15 cellular contexts compared by ENCODE assay signal in genomic region chr11:44256673-44257291, GRCh38. TPM values are rescaled to one million over a fixed set of nuclear protein-coding genes. Genes with fewer than 3 reads are reported as not detected.
DNase-seq lines count a peak whose midpoint lies in the region; ATAC-seq and TF ChIP-seq lines count a peak whose summit lies in the region.
"Had no signal": no experiment of that assay in that cellular context is flagged by ENCODE, and none has a peak within 500 bp of the region (broad histone marks: within the 10 kb centered on the region; RNA-seq: fewer than 3 reads in every experiment).

No MANE protein-coding gene starts in this region.

- no peak for TF ChIP-seq POLR2A in ovary (IDR thresholded peaks at IDR 0.05)

- peak overlapping the region; percentile 3 for H3K27ac ChIP-seq in A673 (ENCODE audit: low read depth, low read length, poor library complexity, severe bottlenecking)
- H3K27ac ChIP-seq in heart right ventricle: no peak overlapping the region
- H3K27ac ChIP-seq in ovary: no peak overlapping the region
- H3K27ac ChIP-seq: lower lobe of right lung had no signal

- POLR2A ChIA-PET in A673 (lab: Charles Lee; ENCODE audit: low non-redundant PET): no interaction called here
- POLR2A ChIA-PET in Caco-2 (lab: Charles Lee): no interaction called here

- H3K4me3 ChIP-seq in A673 (ENCODE audit: low read depth, low read length, poor library complexity, severe bottlenecking) (no peak overlapping the region), Caco-2 (ENCODE audit: low read depth, low read length) (no peak overlapping the region), heart right ventricle (no peak overlapping the region), ovary (no peak overlapping the region)
- H3K4me3 ChIP-seq: lower lobe of right lung had no signal

- no TSS peak for BruUV-seq in A673 (replicated peaks; lab: Mats Ljungman, UMichigan)
- BruUV-seq in Caco-2 (replicated peaks; lab: Mats Ljungman, UMichigan): no TSS peak

- WGBS in heart right ventricle, 2 donors: 60 to 62% methylated on average over 4 of the region's 4 CpGs
- 46 to 55% (median 52%) methylated on average over 4 of the region's 4 CpGs for WGBS in ovary, 3 donors

- TF ChIP-seq EP300 in ovary (IDR thresholded peaks at IDR 0.05): no peak

- peaks cover 11% of the 10 kb centered on the region for H3K36me3 Mint-ChIP-seq in Caco-2 (ENCODE audit: insufficient read depth, unreplicated experiment)

- peaks cover 23% of the 10 kb centered on the region for H3K4me1 Mint-ChIP-seq in Caco-2 (ENCODE audit: low read depth, unreplicated experiment)

- DNase-seq in A673 (ENCODE audit: low spot score) (no peak), Caco-2 (no peak), RPMI8226 (peak; percentile 23), heart right ventricle (peak in 1 of 2 donors; percentile 43), ovary (no peak), posterior vena cava (ENCODE audit: low spot score) (no peak)
- DNase-seq: Calu3; effector CD8-positive, alpha-beta T cell; lower lobe of right lung; NCI-H146; NCI-H345; nucleus accumbens had no signal

- H3K27me3 Mint-ChIP-seq in Caco-2 (ENCODE audit: insufficient read depth, unreplicated experiment): no peaks in the 10 kb centered on the region

- no peaks in the 10 kb centered on the region for H3K27me3 ChIP-seq in A673 (replicated peaks; ENCODE audit: insufficient read depth, low read depth, low read length, poor library complexity)
- H3K27me3 ChIP-seq in Caco-2 (replicated peaks; ENCODE audit: control insufficient read depth, insufficient read depth, low read length): no peaks in the 10 kb centered on the region
- H3K27me3 ChIP-seq in heart right ventricle: no peaks in the 10 kb centered on the region
- no peaks in the 10 kb centered on the region for H3K27me3 ChIP-seq in ovary

- peak overlapping the region; percentile 68 for H3K27ac Mint-ChIP-seq in Caco-2 (ENCODE audit: unreplicated experiment)

- TF ChIP-seq CTCF in A673 (conservative IDR thresholded peaks at IDR 0.05; ENCODE audit: low read depth, low read length): no peak
- no peak for TF ChIP-seq CTCF in Caco-2 (IDR thresholded peaks at IDR 0.05; ENCODE audit: insufficient read depth in 1 of 2, low read depth in 1 of 2, low read length in 1 of 2, severe bottlenecking in 1 of 2, unreplicated experiment in 1 of 2)
- TF ChIP-seq CTCF in heart right ventricle (IDR thresholded peaks at IDR 0.05): no peak
- TF ChIP-seq CTCF in ovary (IDR thresholded peaks at IDR 0.05): no peak

- H3K9me3 ChIP-seq in A673 (ENCODE audit: low read depth, low read length, poor library complexity, severe bottlenecking) (peaks cover 19% of the 10 kb centered on the region), Caco-2 (peaks cover 9% of the 10 kb centered on the region), heart right ventricle (peaks cover 0 to 24% (median 14%) of the 10 kb centered on the region in 11 donors), ovary (no peaks in the 10 kb centered on the region)

- CTCF ChIA-PET in A673 (lab: Charles Lee) (no interaction called here), Caco-2 (lab: Charles Lee) (no interaction called here)

- peaks cover 34% of the 10 kb centered on the region for H3K36me3 ChIP-seq in A673 (ENCODE audit: insufficient read depth, low read length, poor library complexity, severe bottlenecking)
- no peaks in the 10 kb centered on the region; the same call in 1 of the 2 replicates for H3K36me3 ChIP-seq in Caco-2 (ENCODE audit: control insufficient read depth, insufficient read depth, low read length)
- peaks cover 0 to 9% (median 0%) of the 10 kb centered on the region in 9 donors for H3K36me3 ChIP-seq in heart right ventricle
- no peaks in the 10 kb centered on the region for H3K36me3 ChIP-seq in ovary
- H3K36me3 ChIP-seq: lower lobe of right lung had no signal

- H3K9me3 Mint-ChIP-seq in Caco-2 (ENCODE audit: unreplicated experiment): peaks cover 22% of the 10 kb centered on the region

- intact Hi-C loops in A673 (cut with micrococcal nuclease; ENCODE audit: unreplicated experiment) (no loop called here), Caco-2 (cut with micrococcal nuclease; ENCODE audit: unreplicated experiment) (no loop called here), heart right ventricle (cut with DNase I) (loop anchor here in 1 of 10 donors (10.0 kb wide), 1 partner anchor 122 kb away; no protein-coding TSS in a partner anchor), ovary (cut with DNase I) (no loop called here), posterior vena cava (cut with DNase I) (no loop called here)

- ATAC-seq in heart right ventricle (peak in 5 of 8 donors; percentile 34 to 69 (median 49)), GM21381 (IDR thresholded peaks at IDR 0.05; ENCODE audit: unreplicated experiment) (no peak)
- ATAC-seq: lower lobe of right lung had no signal

- no peak overlapping the region for H3K4me3 Mint-ChIP-seq in Caco-2 (ENCODE audit: unreplicated experiment)

- H3K4me1 ChIP-seq in A673 (ENCODE audit: insufficient read depth, low read length, poor library complexity, severe bottlenecking) (no peaks in the 10 kb centered on the region), Caco-2 (peaks cover 38% of the 10 kb centered on the region), heart right ventricle (peaks cover 0 to 11% (median 2%) of the 10 kb centered on the region in 9 donors), ovary (ENCODE audit: insufficient read depth) (no peaks in the 10 kb centered on the region)
- H3K4me1 ChIP-seq: lower lobe of right lung had no signal

RNA-seq across cellular contexts. Expression of gene ALX4, which starts 53.2 kb away (rescaled TPM):
- 135 TPM in 2 replicates for total RNA-seq in A673 (2021)
- total RNA-seq in Caco-2 (2022): 0.05 TPM in 1 of 2 replicates, not detected in the other
- total RNA-seq in heart right ventricle: under 1 TPM in 5 of 10 donors, not detected in 5; 0.05 to 0.07 (median 0.06) TPM
- under 1 TPM; 0.01 to 0.07 TPM for polyA plus RNA-seq in heart right ventricle
- under 1 TPM in 3 of 7 donors, not detected in 4; 0.03 to 0.07 (median 0.05) TPM for total RNA-seq in ovary
- under 1 TPM; 0.01 to 0.18 TPM for polyA plus RNA-seq in ovary
- total RNA-seq in posterior vena cava: not detected
- total RNA-seq: Calu3, HT1080, lower lobe of right lung, MCF 10A had no signal

Comparison
In these comparisons a context has a peak if more than half of its experiments do, and no peak if none do; other contexts are left out.
1. RNA of gene ALX4, which starts 53.2 kb away (total RNA-seq): 135 TPM in A673; 0.05 to 0.07 TPM in heart right ventricle, 0.05 TPM in Caco-2, 0.03 to 0.07 TPM in ovary and not detected in posterior vena cava; every median in the first group is over 100 times any median in the second.